17 cellular contexts compared by ENCODE assay signal in genomic region chr3:179454887-179455286, GRCh38. TPM values are rescaled to one million over a fixed set of nuclear protein-coding genes. Genes with fewer than 3 reads are reported as not detected.
A peak's percentile ranks its signal among the peaks of the same experiment; 100 is the strongest.
DNase-seq lines count a peak whose midpoint lies in the region; FAIRE-seq and TF ChIP-seq lines count a peak whose summit lies in the region.
"Had no signal": no experiment of that assay in that cellular context is flagged by ENCODE, and none has a peak within 500 bp of the region (broad histone marks: within the 10 kb centered on the region; RNA-seq: fewer than 3 reads in every experiment).

No MANE protein-coding gene starts in this region.

- no peaks in the 10 kb centered on the region for H3K27me3 ChIP-seq in endothelial cell of umbilical vein (ENCODE audit: control insufficient read depth in 2 of 2, insufficient read depth in 2 of 2, low read length in 2 of 2)
- peaks cover 0 to 3% of the 10 kb centered on the region in 2 experiments for H3K27me3 ChIP-seq in mesenchymal stem cell (ENCODE audit: control insufficient read depth in 1 of 2, insufficient read depth in 1 of 2, low read length in 2 of 2)
- H3K27me3 ChIP-seq: BLaER1 had no signal

- H3K23ac ChIP-seq in mesenchymal stem cell (ENCODE audit: low read length in 2 of 2), result no peak overlapping the region

- no peak for FAIRE-seq in endothelial cell of umbilical vein (lab: Jason Lieb, UNC)
- FAIRE-seq: HTR-8/SVneo, K562 had no signal

- DNase-seq in HCEC 1CT (peak; percentile 65), RKO (ENCODE audit: low spot score) (peak; percentile 7), endothelial cell of umbilical vein (ENCODE audit: low read depth, low spot score) (no peak), mesenchymal stem cell (peak; percentile 51), iPS-NIHi11 (ENCODE audit: low spot score) (no peak), HPDE6-E6E7 (ENCODE audit: extremely low spot score) (no peak), 8988T (no peak), middle frontal gyrus (ENCODE audit: extremely low spot score, low spot score) (no peak)
- DNase-seq: H9, MG63, NCI-H1092 treated with DMSO at 0.1 percent for 48 hours, NCI-H1694, PC-9, SK-N-SH had no signal

- no peak overlapping the region for H2BK15ac ChIP-seq in mesenchymal stem cell (ENCODE audit: low read depth, poor library complexity, severe bottlenecking)

- H2BK120ac ChIP-seq in mesenchymal stem cell (ENCODE audit: low read depth, low read length), result no peak overlapping the region

- no peak overlapping the region for H2BK5ac ChIP-seq in mesenchymal stem cell (ENCODE audit: low read depth, low read length, poor library complexity, severe bottlenecking)

- no peak overlapping the region for H3K14ac ChIP-seq in mesenchymal stem cell (ENCODE audit: low read length in 2 of 2)

- H3K9me3 ChIP-seq in endothelial cell of umbilical vein (replicated peaks; ENCODE audit: control insufficient read depth, insufficient read depth, low read length), result no peaks in the 10 kb centered on the region
- no peaks in the 10 kb centered on the region for H3K9me3 ChIP-seq in mesenchymal stem cell (ENCODE audit: control insufficient read depth, low read length)
- H3K9me3 ChIP-seq: BLaER1, MG63, SK-N-SH had no signal

- H2AFZ ChIP-seq in endothelial cell of umbilical vein (ENCODE audit: low read depth, low read length) (peak overlapping the region; percentile 17), mesenchymal stem cell (ENCODE audit: low read depth, low read length) (no peak overlapping the region)

- H3K79me2 ChIP-seq in endothelial cell of umbilical vein (ENCODE audit: control insufficient read depth, insufficient read depth, low read length), result peaks cover 10% of the 10 kb centered on the region

- POLR2A ChIA-PET in endothelial cell of umbilical vein (lab: Charles Lee), result no interaction called here

- H3K36me3 ChIP-seq in endothelial cell of umbilical vein (ENCODE audit: control insufficient read depth in 2 of 2, extremely low read depth in 1 of 2, insufficient read depth in 2 of 2, low read length in 2 of 2), result no peaks in the 10 kb centered on the region
- H3K36me3 ChIP-seq in mesenchymal stem cell (ENCODE audit: control insufficient read depth in 1 of 2, insufficient read depth in 2 of 2, low read depth in 1 of 2, low read length in 2 of 2), result no peaks in the 10 kb centered on the region
- H3K36me3 ChIP-seq: BLaER1, MG63 had no signal

- no peak overlapping the region for H3K27ac ChIP-seq in endothelial cell of umbilical vein (ENCODE audit: insufficient read depth, low read depth, low read length)
- H3K27ac ChIP-seq in mesenchymal stem cell (ENCODE audit: low read length, poor library complexity, severe bottlenecking), result no peak overlapping the region
- H3K27ac ChIP-seq: BLaER1, PC-9 had no signal

- CTCF ChIA-PET in endothelial cell of umbilical vein (lab: Charles Lee), result interaction anchor here (1.6 kb wide), 1 partner anchor 21 kb away, joined by 3 read pairs; no protein-coding TSS in a partner anchor

- no peak overlapping the region for H2AK5ac ChIP-seq in mesenchymal stem cell (ENCODE audit: low read length, severe bottlenecking)

- no peak overlapping the region for H3K18ac ChIP-seq in mesenchymal stem cell (ENCODE audit: low read depth in 1 of 2, low read length in 2 of 2)

- no peaks in the 10 kb centered on the region for H3K9me1 ChIP-seq in endothelial cell of umbilical vein (replicated peaks; ENCODE audit: control insufficient read depth, extremely low read depth, insufficient read depth, low read length)

- no peak for TF ChIP-seq POLR2A in endothelial cell of umbilical vein (IDR thresholded peaks at IDR 0.05; ENCODE audit: low read depth, low read length)

- H2BK12ac ChIP-seq in mesenchymal stem cell (ENCODE audit: low read length in 2 of 2), result no peak overlapping the region

- intact Hi-C loops in endothelial cell of umbilical vein (cut with micrococcal nuclease), result loop anchor here (5.0 kb wide), 1 partner anchor 308 kb away; the partner anchor contains the start of gene PIK3CA

- no peak overlapping the region for H4K91ac ChIP-seq in mesenchymal stem cell (ENCODE audit: low read length)

- no peak overlapping the region for H4K8ac ChIP-seq in mesenchymal stem cell (ENCODE audit: low read length)

- no peak for TF ChIP-seq CTCF in endothelial cell of umbilical vein (IDR thresholded peaks at IDR 0.05; ENCODE audit: extremely low read depth in 1 of 2, insufficient read depth in 1 of 2, low read depth in 1 of 2, low read length in 2 of 2)

- H3K4me2 ChIP-seq in endothelial cell of umbilical vein (ENCODE audit: insufficient read depth, low read length) (no peak overlapping the region), mesenchymal stem cell (ENCODE audit: low read length, poor library complexity, severe bottlenecking) (no peak overlapping the region)
- H3K4me2 ChIP-seq: BLaER1, PC-9, SK-N-SH had no signal

- no peaks in the 10 kb centered on the region for H3K79me1 ChIP-seq in mesenchymal stem cell (replicated peaks; ENCODE audit: low read length, poor library complexity, severe bottlenecking)

- H3K4me1 ChIP-seq in endothelial cell of umbilical vein (ENCODE audit: control insufficient read depth, extremely low read depth, insufficient read depth, low read length) (peaks cover 11% of the 10 kb centered on the region), mesenchymal stem cell (ENCODE audit: control insufficient read depth, insufficient read depth, low read depth, low read length) (no peaks in the 10 kb centered on the region)

- 8% methylated on average over 1 of the region's 1 CpG for WGBS in mesenchymal stem cell

- H3K9ac ChIP-seq in endothelial cell of umbilical vein (replicated peaks; ENCODE audit: extremely low read depth, insufficient read depth, low read length) (no peak overlapping the region), mesenchymal stem cell (ENCODE audit: low read length) (no peak overlapping the region)
- H3K9ac ChIP-seq: BLaER1, SK-N-SH had no signal

- no peak overlapping the region for H3K4ac ChIP-seq in mesenchymal stem cell (ENCODE audit: low read depth in 1 of 2, low read length in 2 of 2)

- BruUV-seq in endothelial cell of umbilical vein (replicated peaks; lab: Mats Ljungman, UMichigan), result no TSS peak

- dilution Hi-C loops in endothelial cell of umbilical vein (cut with MboI; ENCODE audit: extremely low pct_ligation_motif_present, low sequenced_read_pairs), result no loop called here

- H3K4me3 ChIP-seq in endothelial cell of umbilical vein (replicated peaks in 1 of 3; ENCODE audit: insufficient read depth in 1 of 3, low read depth in 1 of 3, low read length in 3 of 3) (no peak overlapping the region), mesenchymal stem cell (ENCODE audit: insufficient read depth in 1 of 2, low read depth in 1 of 2, low read length in 2 of 2) (no peak overlapping the region)
- H3K4me3 ChIP-seq: BLaER1, K562, MG63, PC-9 had no signal

- H4K20me1 ChIP-seq in endothelial cell of umbilical vein (replicated peaks; ENCODE audit: control insufficient read depth, extremely low read depth, insufficient read depth, low read length), result no peaks in the 10 kb centered on the region
- H4K20me1 ChIP-seq: BLaER1 had no signal

TF ChIP-seq in endothelial cell of umbilical vein, 7 proteins besides CTCF, POLR2A, EP300 and RAD21:
- TF ChIP-seq POLR2AphosphoS5 (IDR thresholded peaks at IDR 0.05; ENCODE audit: insufficient read depth, low read depth, low read length), result no peak
- no peak for TF ChIP-seq EZH2 (IDR thresholded peaks at IDR 0.05; ENCODE audit: borderline replicate concordance, low read depth, low read length, severe bottlenecking)
- TF ChIP-seq, protein P1, sequence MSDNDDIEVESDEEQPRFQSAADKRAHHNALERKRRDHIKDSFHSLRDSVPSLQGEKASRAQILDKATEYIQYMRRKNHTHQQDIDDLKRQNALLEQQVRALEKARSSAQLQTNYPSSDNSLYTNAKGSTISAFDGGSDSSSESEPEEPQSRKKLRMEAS (IDR thresholded peaks at IDR 0.05; ENCODE audit: insufficient read depth, insufficient read length), result no peak
- TF ChIP-seq FOS (IDR thresholded peaks at IDR 0.05; ENCODE audit: borderline replicate concordance, insufficient read depth, low read length), result no peak
- TF ChIP-seq GATA2 (IDR thresholded peaks at IDR 0.05; ENCODE audit: insufficient read depth, insufficient read length, low read depth, low read length), result no peak
- TF ChIP-seq MYC (IDR thresholded peaks at IDR 0.05; ENCODE audit: low read depth, low read length), result no peak
- TF ChIP-seq JUN (IDR thresholded peaks at IDR 0.05; ENCODE audit: borderline replicate concordance, insufficient read depth, insufficient read length, low read depth), result no peak

RNA-seq across cellular contexts. Expression of gene GNB4, which starts 3.6 kb away (rescaled TPM):
- total RNA-seq in endothelial cell of umbilical vein, result 61.9 and 62.6 TPM in 2 replicates
- 22.2 and 30.3 TPM in 2 replicates for polyA plus RNA-seq in endothelial cell of umbilical vein
- 23.5 and 24.5 TPM in 2 replicates for polyA plus RNA-seq in endothelial cell of umbilical vein (2011; cell fraction: cytosol; rRNA removed)
- 26.2 and 28.2 TPM in 2 replicates for polyA plus RNA-seq in endothelial cell of umbilical vein (2011; cell fraction: nucleus; rRNA removed)
- 28.2 and 41.8 TPM in 2 replicates for polyA plus RNA-seq in endothelial cell of umbilical vein (2012)
- polyA minus RNA-seq in endothelial cell of umbilical vein, result 134 TPM in 2 replicates
- 28.9 TPM for polyA minus RNA-seq in endothelial cell of umbilical vein (2011; cell fraction: cytosol; rRNA and poly(A)+ RNA removed)
- 36.2 and 51.3 TPM in 2 replicates for polyA minus RNA-seq in endothelial cell of umbilical vein (2011; cell fraction: nucleus; rRNA and poly(A)+ RNA removed)
- polyA plus RNA-seq in mesenchymal stem cell (2013, experiment 1 of 2), result 37.2 TPM
- 38.8 TPM for polyA plus RNA-seq in mesenchymal stem cell (2013, experiment 2 of 2)

Comparison
In these comparisons a context has a peak if more than half of its experiments do, and no peak if none do; other contexts are left out.
1. DNase-seq: peak in HCEC 1CT (single experiment), RKO (single experiment) and mesenchymal stem cell (single experiment); none in endothelial cell of umbilical vein (single experiment), iPS-NIHi11 (single experiment), HPDE6-E6E7 (single experiment), 8988T (single experiment) and middle frontal gyrus (single experiment).